ENCODE assay signal across 19 cellular contexts in the genomic region with DNA sequence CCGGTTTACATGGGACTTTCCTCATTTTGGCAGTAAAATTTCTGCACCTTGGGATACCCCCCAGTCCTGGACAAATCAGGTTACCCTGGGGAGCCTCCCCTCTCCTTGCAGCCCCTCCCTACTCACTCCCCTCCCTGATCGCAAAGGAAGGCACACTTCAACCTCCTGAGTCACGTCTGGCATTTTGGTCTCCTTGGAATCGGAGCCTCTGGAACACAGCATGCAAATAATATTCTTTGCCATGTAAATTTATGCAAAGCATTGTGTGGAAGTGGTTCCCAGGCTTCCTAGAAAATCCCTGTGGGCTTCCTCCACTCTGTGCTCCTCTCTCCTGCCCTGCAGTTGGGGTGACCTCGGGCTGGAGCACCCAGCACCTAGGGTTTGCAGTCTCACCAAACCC. TPM values are rescaled to one million over a fixed set of nuclear protein-coding genes. Genes with fewer than 3 reads are reported as not detected.
DNase-seq lines count a peak whose midpoint lies in the region; ATAC-seq, FAIRE-seq and TF ChIP-seq lines count a peak whose summit lies in the region.
"Had no signal": no experiment of that assay in that cellular context is flagged by ENCODE, and none has a peak within 500 bp of the region (broad histone marks: within the 10 kb centered on the region; RNA-seq: fewer than 3 reads in every experiment).

No MANE protein-coding gene starts in this region.

- TF ChIP-seq CTCF in heart left ventricle (IDR thresholded peaks at IDR 0.05) (no peak), H1 (IDR thresholded peaks at IDR 0.05; ENCODE audit: control extremely low read depth in 1 of 3, insufficient read depth in 1 of 3, low read depth in 1 of 3, low read length in 3 of 3) (no peak), osteoblast (IDR thresholded peaks at IDR 0.05; ENCODE audit: extremely low read depth, low read depth, low read length) (no peak), GM13977 (IDR thresholded peaks at IDR 0.05; ENCODE audit: extremely low read depth, insufficient read depth, missing control alignments) (no peak)

- no peaks in the 10 kb centered on the region for H3K27me3 ChIP-seq in heart left ventricle
- H3K27me3 ChIP-seq in H1 (replicated peaks in 1 of 4; ENCODE audit: control insufficient read depth in 3 of 4, extremely low read depth in 1 of 4, insufficient read depth in 3 of 4, low read length in 3 of 4) = no peaks in the 10 kb centered on the region
- H3K27me3 ChIP-seq in osteoblast (ENCODE audit: insufficient read depth, low read length) = peaks cover 33% of the 10 kb centered on the region

- TF ChIP-seq RAD21 in H1 (IDR thresholded peaks at IDR 0.05 in 1 of 2, conservative IDR thresholded peaks at IDR 0.05 in 1 of 2; ENCODE audit: low read depth in 2 of 2, low read length in 2 of 2) = no peak

- H4K91ac ChIP-seq in H1 (replicated peaks; ENCODE audit: insufficient read length, low read length) = peak overlapping the region; percentile 17

- no peaks in the 10 kb centered on the region; the same call in 1 of the 2 replicates for H3K23me2 ChIP-seq in H1 (ENCODE audit: low read depth, low read length)

- H3K4me3 ChIP-seq in heart left ventricle = no peak overlapping the region
- H3K4me3 ChIP-seq in H1 (ENCODE audit: extremely low read depth in 1 of 4, insufficient read depth in 2 of 4, low read depth in 3 of 4, low read length in 4 of 4) = no peak overlapping the region
- H3K4me3 ChIP-seq in osteoblast (ENCODE audit: insufficient read depth, low read length) = no peak overlapping the region
- H3K4me3 ChIP-seq: GM12878, GM23248 had no signal

- H3K79me1 ChIP-seq in H1 (ENCODE audit: low read depth, low read length) = 0 out of 2 replicates have a peak, but pooled peaks cover 3% of the 10 kb centered on the region

- H3K9me3 ChIP-seq in heart left ventricle (no peaks in the 10 kb centered on the region), H1 (ENCODE audit: insufficient read depth in 2 of 2, low read depth in 1 of 2, low read length in 1 of 2) (no peaks in the 10 kb centered on the region), osteoblast (ENCODE audit: low read depth, low read length) (no peaks in the 10 kb centered on the region)

- H4K5ac ChIP-seq in H1 (ENCODE audit: insufficient read length, low read depth, low read length) = no peak overlapping the region

- H3K4me1 ChIP-seq in heart left ventricle (peaks cover 0 to 97% (median 35%) of the 10 kb centered on the region in 12 donors), H1 (replicated peaks in 1 of 4; ENCODE audit: control insufficient read depth in 3 of 4, insufficient read depth in 4 of 4, low read length in 3 of 4) (peaks cover 10 to 35% (median 16%) of the 10 kb centered on the region in 4 experiments), osteoblast (ENCODE audit: insufficient read depth, low read length) (no peaks in the 10 kb centered on the region)

- WGBS in heart left ventricle, 4 donors = 34 to 47% (median 39%) methylated on average over 5 of the region's 5 CpGs
- 45% methylated on average over 5 of the region's 5 CpGs; no CpG with 5 or more reads in 1 of the 2 experiments for WGBS in H1 (ENCODE audit: extremely low coverage in 1 of 2, insufficient coverage in 1 of 2, insufficient read length in 1 of 2, insufficient replicate concordance in 2 of 2, low coverage in 1 of 2, low lambda C conversion rate in 2 of 2, missing lambda C conversion rate in 1 of 2), 2 experiments

- intact Hi-C loops in heart left ventricle (cut with DNase I) (no loop called here), left ventricle myocardium superior (cut with micrococcal nuclease) (no loop called here)

- no peak overlapping the region for H3K9ac ChIP-seq in H1 (replicated peaks in 1 of 4; ENCODE audit: extremely low read depth in 1 of 4, low read depth in 3 of 4, low read length in 3 of 4)
- H3K9ac ChIP-seq: GM23248 had no signal

- in situ Hi-C loops in GM13977 (cut with MboI; ENCODE audit: low pct_unique_long_range_greater_than_20kb, low sequenced_read_pairs, unreplicated experiment) = no loop called here

- TF ChIP-seq POLR2A in heart left ventricle (IDR thresholded peaks at IDR 0.05) (no peak), H1 (IDR thresholded peaks at IDR 0.05; ENCODE audit: control extremely low read depth in 1 of 2, low read depth in 2 of 2, low read length in 2 of 2) (no peak)

- no peak overlapping the region for H2BK20ac ChIP-seq in H1 (ENCODE audit: low read length)

- no peak overlapping the region for H3K56ac ChIP-seq in H1 (replicated peaks; ENCODE audit: insufficient read length, low read depth, low read length)

- H2BK15ac ChIP-seq in H1 (ENCODE audit: low read length) = no peak overlapping the region

- no peak overlapping the region for H3K23ac ChIP-seq in H1 (ENCODE audit: insufficient read length)

- peak overlapping the region in 7 of 12 donors; percentile 7 to 97 (median 55) for H3K27ac ChIP-seq in heart left ventricle
- no peak overlapping the region for H3K27ac ChIP-seq in H1 (ENCODE audit: low read depth, low read length)
- no peak overlapping the region for H3K27ac ChIP-seq in osteoblast (ENCODE audit: low read depth, low read length)
- H3K27ac ChIP-seq: GM23248 had no signal

- H4K20me1 ChIP-seq in H1 (replicated peaks in 1 of 2; ENCODE audit: control insufficient read depth in 1 of 2, insufficient read depth in 2 of 2, low read length in 2 of 2) (peaks cover 0 to 7% of the 10 kb centered on the region in 2 experiments), osteoblast (ENCODE audit: insufficient read depth, low read length) (no peaks in the 10 kb centered on the region)

- no peak overlapping the region for H3K4ac ChIP-seq in H1 (replicated peaks; ENCODE audit: insufficient read length, low read depth, low read length)

- H2BK5ac ChIP-seq in H1 (ENCODE audit: low read depth, low read length) = no peak overlapping the region

- H3K4me2 ChIP-seq in H1 (ENCODE audit: insufficient read depth in 1 of 2, low read depth in 2 of 2, low read length in 2 of 2) (peak overlapping the region in 1 of 2 experiments; percentile 13; a peak in 1 of 4 replicates), osteoblast (ENCODE audit: insufficient read depth, low read length) (no peak overlapping the region)

- H2AFZ ChIP-seq in H1 (ENCODE audit: low read length) (no peak overlapping the region), osteoblast (ENCODE audit: low read length) (no peak overlapping the region)
- H2AFZ ChIP-seq: GM23248 had no signal

- peak; percentile 76 for FAIRE-seq in H1 (lab: Jason Lieb, UNC)
- FAIRE-seq: GM12878 had no signal

- H3K79me2 ChIP-seq in H1 (ENCODE audit: control insufficient read depth in 1 of 2, insufficient read depth in 2 of 2, low read length in 2 of 2) (no peaks in the 10 kb centered on the region), osteoblast (ENCODE audit: insufficient read depth, low read length) (no peaks in the 10 kb centered on the region)

- TF ChIP-seq EP300 in H1 (IDR thresholded peaks at IDR 0.05; ENCODE audit: borderline replicate concordance in 1 of 2, low read depth in 2 of 2, low read length in 2 of 2) = no peak

- no peak overlapping the region for H3K14ac ChIP-seq in H1 (ENCODE audit: insufficient read length)

- peak overlapping the region; percentile 87 for H2BK12ac ChIP-seq in H1 (ENCODE audit: low read depth, low read length)

- H3K36me3 ChIP-seq in heart left ventricle (peaks cover 0 to 3% (median 0%) of the 10 kb centered on the region in 9 donors), H1 (ENCODE audit: control insufficient read depth in 2 of 4, insufficient read depth in 4 of 4, low read length in 3 of 4) (no peaks in the 10 kb centered on the region), osteoblast (ENCODE audit: insufficient read depth, low read length) (no peaks in the 10 kb centered on the region)

- H2AK5ac ChIP-seq in H1 (ENCODE audit: low read depth, low read length) = peak overlapping the region; percentile 77

- CTCF ChIA-PET in H1 (lab: Charles Lee; ENCODE audit: partially characterized antibody) = interaction anchor here (0.9 to 30.9 kb wide), 7 partner anchors 1 to 142 kb away, joined by 3 to 538 read pairs (median 4); partner anchors contain the start of genes EXOG and SCN5A

- POLR2A ChIA-PET in H1 (lab: Charles Lee; ENCODE audit: partially characterized antibody) = interaction anchor here (1.5 kb wide), 1 partner anchor 17 kb away, joined by 3 read pairs; no protein-coding TSS in a partner anchor

- no peak overlapping the region for H2BK120ac ChIP-seq in H1 (replicated peaks; ENCODE audit: low read depth, low read length)

- H4K8ac ChIP-seq in H1 (ENCODE audit: extremely low read depth, insufficient read depth, low read length) = no peak overlapping the region

- 0 out of 2 replicates have a peak overlapping the region, but pooled peaks have one; percentile 7 for H3K18ac ChIP-seq in H1 (ENCODE audit: extremely low read depth, low read length)

- DNase-seq in heart left ventricle (peak in 1 of 5 donors; percentile 28), left ventricle myocardium superior (no peak), NCI-H1048 (lab: John Stamatoyannopoulos, UW) (peak; percentile 41), H1 (ENCODE audit: low read depth in 1 of 2, low spot score in 2 of 2) (no peak), osteoblast (ENCODE audit: insufficient read length, low spot score, missing footprints) (peak; percentile 42), NCI-H1105 treated with DMSO at 0.1 percent for 48 hours (lab: John Stamatoyannopoulos, UW) (no peak), GM13977 (ENCODE audit: low spot score) (no peak)
- DNase-seq: 8988T; C1 segment of cervical spinal cord; CD8-positive, alpha-beta T cell; DND-41; GM23248; NCI-H1694 treated with DMSO at 0.1 percent for 48 hours; NCI-H2081 treated with DMSO at 0.1 percent for 48 hours; NCI-H748 treated with DMSO at 0.1 percent for 48 hours had no signal

- ATAC-seq in heart left ventricle (peak in 2 of 4 donors; percentile 5 to 11), left ventricle myocardium superior (no peak), GM21528 (IDR thresholded peaks at IDR 0.05; ENCODE audit: low FRiP score, unreplicated experiment) (no peak)
- ATAC-seq: CD8-positive, alpha-beta T cell; GM12878; Panc1 had no signal

TF ChIP-seq in H1, 55 proteins besides CTCF, POLR2A, EP300 and RAD21:
- TF ChIP-seq CBX8 (IDR thresholded peaks at IDR 0.05; ENCODE audit: borderline replicate concordance, low read depth, low read length) (no peak), BACH1 (IDR thresholded peaks at IDR 0.05; ENCODE audit: low read length) (peak; percentile 67; the same call in 1 of the 2 replicates)

RNA-seq across cellular contexts. Expression of gene SCN5A, which starts 11.6 kb away (rescaled TPM):
- total RNA-seq in heart left ventricle = 100 to 1,000 TPM; 133 to 242 (median 198) TPM
- polyA plus RNA-seq in heart left ventricle = 10 to 100 TPM; 88.4 to 92.5 TPM
- total RNA-seq in left ventricle myocardium superior = 133 TPM
- total RNA-seq in H1 (2021; fragmentation: NEBNext Ultra II Directional; extraction: Animal tissue kit (Norgen Biotek cat#: 25700)) = 11.4 and 16.5 TPM in 2 replicates
- 4.8 and 6.8 TPM in 2 replicates for polyA plus RNA-seq in H1 (2011; rRNA removed)
- 4.0 TPM for polyA plus RNA-seq in H1 (2011; cell fraction: cytosol; rRNA removed)
- 14.7 TPM for polyA plus RNA-seq in H1 (2011; cell fraction: nucleus; rRNA removed)
- polyA plus RNA-seq in H1 (2012, experiment 1 of 2) = 4.1 to 5.5 TPM (median 4.6 TPM) in 4 replicates
- polyA plus RNA-seq in H1 (2012, experiment 2 of 2) = 2.6 TPM
- polyA plus RNA-seq in H1 (2013, experiment 1 of 2) = 5.3 TPM
- polyA plus RNA-seq in H1 (2013, experiment 2 of 2) = 5.8 TPM
- polyA minus RNA-seq in H1 (2011; rRNA and poly(A)+ RNA removed) = 12.6 and 14.0 TPM in 2 replicates
- polyA minus RNA-seq in H1 (2011; cell fraction: cytosol; rRNA and poly(A)+ RNA removed) = 5.4 TPM
- polyA minus RNA-seq in H1 (2011; cell fraction: nucleus; rRNA and poly(A)+ RNA removed) = 14.3 TPM
- under 0.01 TPM in 1 of 2 replicates, not detected in the other for total RNA-seq in osteoblast
- total RNA-seq: GM12878, GM23248 had no signal
- polyA plus RNA-seq: GM12878, GM23248, IgD-negative memory B cell had no signal

Comparison
In these comparisons a context has a peak if more than half of its experiments do, and no peak if none do; other contexts are left out.
1. DNase-seq: peak in NCI-H1048 (single experiment) and osteoblast (single experiment); none in left ventricle myocardium superior (single experiment), H1 (0 of 2), NCI-H1105 treated with DMSO at 0.1 percent for 48 hours (single experiment) and GM13977 (single experiment).
2. H3K27ac ChIP-seq: peak in heart left ventricle (7 of 12); none in H1 (single experiment) and osteoblast (single experiment).
3. RNA of gene SCN5A, which starts 11.6 kb away (total RNA-seq): 133 to 242 TPM in heart left ventricle, 133 TPM in left ventricle myocardium superior (single experiment) and 11.4 to 16.5 TPM in H1; under 0.01 TPM in osteoblast; every median in the first group is over 10 times any median in the second.